Comparison of ENCODE assay signal across 20 cellular contexts in the genomic region with DNA sequence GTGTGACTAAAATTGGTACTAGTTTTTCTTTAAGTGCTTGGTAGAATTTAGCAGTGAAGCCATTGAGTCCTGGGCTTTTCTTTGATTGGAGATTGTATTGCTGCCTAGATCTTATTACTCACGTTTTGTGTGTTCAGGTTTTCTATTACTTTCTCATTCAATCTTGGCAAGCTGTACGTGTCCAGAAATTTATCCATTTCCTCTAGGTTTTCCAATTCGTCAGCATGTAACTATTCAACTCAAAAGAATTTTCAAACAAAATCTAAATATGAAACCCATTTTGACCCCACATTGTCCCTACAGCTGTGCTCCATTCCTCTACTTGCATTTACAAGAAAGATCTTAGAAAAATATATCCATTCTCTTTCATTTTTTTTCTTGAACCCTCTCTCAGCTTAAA.
"Had no signal": no experiment of that assay in that cellular context is flagged by ENCODE, and none has a peak within 500 bp of the region (broad histone marks: within the 10 kb centered on the region; RNA-seq: fewer than 3 reads in every experiment).

No MANE protein-coding gene starts in this region.

- H3K27me3 ChIP-seq: hepatocyte, pancreas, tibial artery, upper lobe of left lung, uterus had no signal

- H3K27ac ChIP-seq: coronary artery, hepatocyte, pancreas, tibial artery, upper lobe of left lung, uterus had no signal

- H3K9me3 ChIP-seq: pancreas, tibial artery, upper lobe of left lung, uterus had no signal

- ATAC-seq: left colon; left ventricle myocardium superior; natural killer cell treated with Interleukin-12 subunit alpha and Interleukin-12 subunit beta and Interleukin-15 and Interleukin-18, amount 100 ng/mL, for 72 hours; pancreas; right cardiac atrium; stimulated activated naive CD8-positive, alpha-beta T cell treated with anti-CD3 and anti-CD28 coated beads, Interleukin-15, Interleukin-2, amounts not matched to agents 100 U/mL and 50 U/mL, for 24 hours had no signal

- H2AFZ ChIP-seq: hepatocyte had no signal

- H3K4me2 ChIP-seq: hepatocyte, smooth muscle cell had no signal

- H3K4me1 ChIP-seq: pancreas, tibial artery, upper lobe of left lung, uterus had no signal

- H3K79me2 ChIP-seq: hepatocyte had no signal

- H3K36me3 ChIP-seq: pancreas, tibial artery, upper lobe of left lung, uterus had no signal

- DNase-seq: effector CD8-positive, alpha-beta T cell; foreskin melanocyte; head of caudate nucleus; left colon; left ventricle myocardium superior; mesenchymal stem cell; midbrain; occipital lobe; pancreas; right cardiac atrium; stimulated activated CD4-positive, alpha-beta T cell treated with anti-CD3 and anti-CD28 coated beads, Interleukin-2, amount 100 ng/mL, for 48 hours; stimulated activated naive CD8-positive, alpha-beta T cell treated with anti-CD3 and anti-CD28 coated beads, Interleukin-15, Interleukin-2, amounts not matched to agents 100 U/mL and 50 U/mL, for 24 hours; tibial artery; upper lobe of left lung; uterus had no signal

- H3K4me3 ChIP-seq: coronary artery, hepatocyte, lung, pancreas, smooth muscle cell, tibial artery, upper lobe of left lung, uterus had no signal
